ENCODE assay signal across 1 cellular context in the genomic region with DNA sequence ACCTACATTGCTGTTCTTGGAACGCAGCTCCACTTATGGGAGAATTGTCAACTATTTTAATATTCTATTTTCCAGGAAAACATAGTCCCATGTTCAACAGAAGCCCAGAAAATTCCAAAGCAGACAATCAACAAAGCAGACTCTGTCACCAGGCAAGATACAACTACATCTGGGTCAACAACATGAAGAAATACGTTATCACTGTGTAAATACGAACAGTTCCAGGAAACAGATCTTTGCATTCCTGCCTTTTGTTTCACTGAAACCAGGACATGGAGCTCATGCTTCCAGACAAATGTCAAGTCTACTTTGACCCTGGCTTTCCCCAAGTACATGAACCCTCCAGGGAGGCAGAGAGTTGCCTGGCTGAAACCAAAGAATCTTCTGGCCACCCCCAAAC.
TF ChIP-seq lines count a peak whose summit lies in the region.

No MANE protein-coding gene starts in this region.

TF ChIP-seq in A549, 52 proteins besides CTCF, POLR2A, EP300 and RAD21 (continued from another document):
- TF ChIP-seq FOXS1 (CRISPR knock-in tag; IDR thresholded peaks at IDR 0.05), result no peak
- TF ChIP-seq PHF8 (IDR thresholded peaks at IDR 0.05; ENCODE audit: borderline replicate concordance, low read depth), result no peak
- TF ChIP-seq KDM5A (IDR thresholded peaks at IDR 0.05), result no peak
- TF ChIP-seq, protein P1, sequence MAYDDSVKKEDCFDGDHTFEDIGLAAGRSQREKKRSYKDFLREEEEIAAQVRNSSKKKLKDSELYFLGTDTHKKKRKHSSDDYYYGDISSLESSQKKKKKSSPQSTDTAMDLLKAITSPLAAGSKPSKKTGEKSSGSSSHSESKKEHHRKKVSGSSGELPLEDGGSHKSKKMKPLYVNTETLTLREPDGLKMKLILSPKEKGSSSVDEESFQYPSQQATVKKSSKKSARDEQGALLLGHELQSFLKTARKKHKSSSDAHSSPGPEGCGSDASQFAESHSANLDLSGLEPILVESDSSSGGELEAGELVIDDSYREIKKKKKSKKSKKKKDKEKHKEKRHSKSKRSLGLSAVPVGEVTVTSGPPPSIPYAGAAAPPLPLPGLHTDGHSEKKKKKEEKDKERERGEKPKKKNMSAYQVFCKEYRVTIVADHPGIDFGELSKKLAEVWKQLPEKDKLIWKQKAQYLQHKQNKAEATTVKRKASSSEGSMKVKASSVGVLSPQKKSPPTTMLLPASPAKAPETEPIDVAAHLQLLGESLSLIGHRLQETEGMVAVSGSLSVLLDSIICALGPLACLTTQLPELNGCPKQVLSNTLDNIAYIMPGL (CRISPR knock-in tag; IDR thresholded peaks at IDR 0.05; ENCODE audit: borderline replicate concordance), result no peak
- TF ChIP-seq REST (IDR thresholded peaks at IDR 0.05), result no peak
- TF ChIP-seq ATOH8 (CRISPR knock-in tag; IDR thresholded peaks at IDR 0.05; ENCODE audit: low read depth), result no peak
- no peak for TF ChIP-seq HOXA7 (CRISPR knock-in tag; IDR thresholded peaks at IDR 0.05)
- no peak for TF ChIP-seq ELK1 (IDR thresholded peaks at IDR 0.05; ENCODE audit: low read depth, low read length)
- no peak for TF ChIP-seq TP53 (CRISPR knock-in tag; IDR thresholded peaks at IDR 0.05)
